Comparison of ENCODE assay signal across 13 cellular contexts in the genomic region with DNA sequence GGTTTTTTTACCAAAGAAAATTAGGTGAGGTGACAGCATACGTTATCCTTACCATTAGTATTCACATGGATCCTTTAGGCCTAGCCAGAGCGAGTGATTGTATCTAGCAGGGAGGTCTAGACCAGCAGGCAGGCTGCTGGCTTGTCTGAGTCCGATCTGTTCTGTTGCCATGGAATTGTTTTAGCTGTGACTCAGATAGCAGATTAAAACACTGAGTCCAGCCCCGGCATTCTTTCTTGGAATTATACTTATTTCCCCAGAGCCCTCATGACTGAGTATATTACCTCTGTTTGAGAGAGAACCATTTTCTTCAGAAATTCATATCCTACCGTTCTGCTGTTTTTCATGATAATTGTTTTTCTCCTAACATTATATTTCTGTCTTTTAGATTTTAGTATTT. TPM values are rescaled to one million over a fixed set of nuclear protein-coding genes. Genes with fewer than 3 reads are reported as not detected.
DNase-seq lines count a peak whose midpoint lies in the region; ATAC-seq and TF ChIP-seq lines count a peak whose summit lies in the region.
"Had no signal": no experiment of that assay in that cellular context is flagged by ENCODE, and none has a peak within 500 bp of the region (broad histone marks: within the 10 kb centered on the region; RNA-seq: fewer than 3 reads in every experiment).

No MANE protein-coding gene starts in this region.

- no peak overlapping the region for H3K4me3 ChIP-seq in AG04449 (ENCODE audit: low read depth, low read length)
- H3K4me3 ChIP-seq in choroid plexus epithelial cell (ENCODE audit: low read depth, low read length) = no peak overlapping the region
- H3K4me3 ChIP-seq in mesenchymal stem cell (ENCODE audit: insufficient read depth in 1 of 2, low read depth in 1 of 2, low read length in 2 of 2) = no peak overlapping the region
- H3K4me3 ChIP-seq: cardiac muscle cell, skin epidermis had no signal

- H3K4me1 ChIP-seq in mesenchymal stem cell (ENCODE audit: control insufficient read depth, insufficient read depth, low read depth, low read length) = no peaks in the 10 kb centered on the region

- no peak overlapping the region for H3K23ac ChIP-seq in mesenchymal stem cell (ENCODE audit: low read length in 2 of 2)

- no peak overlapping the region for H2BK15ac ChIP-seq in mesenchymal stem cell (ENCODE audit: low read depth, poor library complexity, severe bottlenecking)

- H3K27ac ChIP-seq in mesenchymal stem cell (ENCODE audit: low read length, poor library complexity, severe bottlenecking) = no peak overlapping the region
- H3K27ac ChIP-seq: cardiac muscle cell, skin epidermis had no signal

- H2BK12ac ChIP-seq in mesenchymal stem cell (ENCODE audit: low read length in 2 of 2) = no peak overlapping the region

- H3K79me1 ChIP-seq in mesenchymal stem cell (replicated peaks; ENCODE audit: low read length, poor library complexity, severe bottlenecking) = no peaks in the 10 kb centered on the region

- peak; percentile 53 for DNase-seq in AG04449 (ENCODE audit: low read depth, low spot score)
- peak; percentile 64 for DNase-seq in HT1080 (ENCODE audit: low read depth)
- DNase-seq in choroid plexus epithelial cell (ENCODE audit: low read depth) = peak; percentile 89
- peak; percentile 90 for DNase-seq in mesenchymal stem cell
- DNase-seq in COLO829 (ENCODE audit: low spot score) = no peak
- DNase-seq in GM20000 (ENCODE audit: low spot score) = no peak
- DNase-seq: CD8-positive, alpha-beta T cell; NCI-H1417 treated with DMSO at 0.1 percent for 48 hours; stimulated activated naive B cell treated with anti-CD40 and anti-IgM and Interleukin-4, amounts not matched to agents 10 μg/mL and 1 μg/mL and 100 μg/mL, for 72 hours had no signal

- no peaks in the 10 kb centered on the region for H3K9me3 ChIP-seq in mesenchymal stem cell (ENCODE audit: control insufficient read depth, low read length)

- POLR2A ChIA-PET in AG04449 (lab: Yijun Ruan, JAX) = no interaction called here

- no peak for ATAC-seq in GM21367 (IDR thresholded peaks at IDR 0.05; ENCODE audit: unreplicated experiment)
- ATAC-seq in HG03175 (IDR thresholded peaks at IDR 0.05; ENCODE audit: unreplicated experiment) = no peak
- ATAC-seq: CD8-positive, alpha-beta T cell; stimulated activated naive B cell treated with anti-CD40 and anti-IgM and Interleukin-4, amounts not matched to agents 10 μg/mL and 1 μg/mL and 100 μg/mL, for 72 hours had no signal

- no peak overlapping the region for H2AFZ ChIP-seq in mesenchymal stem cell (ENCODE audit: low read depth, low read length)

- H3K18ac ChIP-seq in mesenchymal stem cell (ENCODE audit: low read depth in 1 of 2, low read length in 2 of 2) = no peak overlapping the region

- WGBS in mesenchymal stem cell = no CpG with 5 or more reads among the region's 5 CpGs

- H3K27me3 ChIP-seq in mesenchymal stem cell (ENCODE audit: control insufficient read depth in 1 of 2, insufficient read depth in 1 of 2, low read length in 2 of 2) = peaks cover 0 to 40% of the 10 kb centered on the region in 2 experiments
- H3K27me3 ChIP-seq: cardiac muscle cell had no signal

- H3K4ac ChIP-seq in mesenchymal stem cell (ENCODE audit: low read depth in 1 of 2, low read length in 2 of 2) = no peak overlapping the region

- H4K91ac ChIP-seq in mesenchymal stem cell (ENCODE audit: low read length) = no peak overlapping the region

- no peak overlapping the region for H2AK5ac ChIP-seq in mesenchymal stem cell (ENCODE audit: low read length, severe bottlenecking)

- peak overlapping the region; percentile 83 for H3K9ac ChIP-seq in mesenchymal stem cell (ENCODE audit: low read length)

- TF ChIP-seq CTCF in AG04449 (IDR thresholded peaks at IDR 0.05; ENCODE audit: insufficient read depth, low read length, missing control alignments) (no peak), choroid plexus epithelial cell (conservative IDR thresholded peaks at IDR 0.05; ENCODE audit: low read depth, low read length) (no peak), GM20000 (IDR thresholded peaks at IDR 0.05; ENCODE audit: extremely low read depth, missing control alignments) (no peak)

- H3K36me3 ChIP-seq in mesenchymal stem cell (ENCODE audit: control insufficient read depth in 1 of 2, insufficient read depth in 2 of 2, low read depth in 1 of 2, low read length in 2 of 2) = peaks cover 0 to 32% of the 10 kb centered on the region in 2 experiments

- no peak overlapping the region for H4K8ac ChIP-seq in mesenchymal stem cell (ENCODE audit: low read length)

- CTCF ChIA-PET in AG04449 (lab: Yijun Ruan, JAX) = no interaction called here

- no peak overlapping the region for H3K14ac ChIP-seq in mesenchymal stem cell (ENCODE audit: low read length in 2 of 2)

- no peak overlapping the region for H2BK5ac ChIP-seq in mesenchymal stem cell (ENCODE audit: low read depth, low read length, poor library complexity, severe bottlenecking)

- H2BK120ac ChIP-seq in mesenchymal stem cell (ENCODE audit: low read depth, low read length) = no peak overlapping the region

- H3K4me2 ChIP-seq in mesenchymal stem cell (ENCODE audit: low read length, poor library complexity, severe bottlenecking) = no peak overlapping the region

RNA-seq across cellular contexts. Expression of gene OCRL, which starts 37.4 kb away (rescaled TPM):
- 12.7 and 14.2 TPM in 2 replicates for total RNA-seq in HT1080 (2014; rRNA removed; shearing (Covaris generic))
- polyA plus RNA-seq in HT1080 (2015; cell fraction: cytosol; rRNA removed) = 20.3 and 27.7 TPM in 2 replicates
- polyA plus RNA-seq in HT1080 (2015; cell fraction: nucleus; rRNA removed) = 35.7 and 36.0 TPM in 2 replicates
- polyA plus RNA-seq in mesenchymal stem cell (2013, experiment 1 of 2) = 16.0 TPM
- polyA plus RNA-seq in mesenchymal stem cell (2013, experiment 2 of 2) = 15.7 TPM

RNA-seq across cellular contexts. Expression of gene SMARCA1, which starts 54.2 kb away (rescaled TPM):
- 23.7 and 28.3 TPM in 2 replicates for total RNA-seq in HT1080 (2014; rRNA removed; shearing (Covaris generic))
- polyA plus RNA-seq in HT1080 (2015; cell fraction: cytosol; rRNA removed) = 12.5 and 16.2 TPM in 2 replicates
- polyA plus RNA-seq in HT1080 (2015; cell fraction: nucleus; rRNA removed) = 36.4 and 39.3 TPM in 2 replicates
- 75.7 TPM for polyA plus RNA-seq in mesenchymal stem cell (2013, experiment 1 of 2)
- polyA plus RNA-seq in mesenchymal stem cell (2013, experiment 2 of 2) = 77.8 TPM

Comparison
In these comparisons a context has a peak if more than half of its experiments do, and no peak if none do; other contexts are left out.
1. DNase-seq: peak in AG04449 (single experiment), HT1080 (single experiment), choroid plexus epithelial cell (single experiment) and mesenchymal stem cell (single experiment); none in COLO829 (single experiment) and GM20000 (single experiment).